ENCODE assay signal across 1 cellular context in genomic region chr18:52319423-52319822, GRCh38.
TF ChIP-seq lines count a peak whose summit lies in the region.

No MANE protein-coding gene starts in this region.

TF ChIP-seq in H1, 55 proteins besides CTCF, POLR2A, EP300 and RAD21:
- no peak for TF ChIP-seq SUZ12 (IDR thresholded peaks at IDR 0.05; ENCODE audit: low read length)
- TF ChIP-seq SAP30 (IDR thresholded peaks at IDR 0.05; ENCODE audit: insufficient read depth, insufficient replicate concordance, low read length), result no peak
- no peak for TF ChIP-seq NRF1 (IDR thresholded peaks at IDR 0.05; ENCODE audit: low read depth, low read length)
- no peak for TF ChIP-seq GTF2F1 (IDR thresholded peaks at IDR 0.05; ENCODE audit: borderline replicate concordance, low read depth, low read length)
TF ChIP-seq in H1: peak in this region for 0.
